In the genomic region with DNA sequence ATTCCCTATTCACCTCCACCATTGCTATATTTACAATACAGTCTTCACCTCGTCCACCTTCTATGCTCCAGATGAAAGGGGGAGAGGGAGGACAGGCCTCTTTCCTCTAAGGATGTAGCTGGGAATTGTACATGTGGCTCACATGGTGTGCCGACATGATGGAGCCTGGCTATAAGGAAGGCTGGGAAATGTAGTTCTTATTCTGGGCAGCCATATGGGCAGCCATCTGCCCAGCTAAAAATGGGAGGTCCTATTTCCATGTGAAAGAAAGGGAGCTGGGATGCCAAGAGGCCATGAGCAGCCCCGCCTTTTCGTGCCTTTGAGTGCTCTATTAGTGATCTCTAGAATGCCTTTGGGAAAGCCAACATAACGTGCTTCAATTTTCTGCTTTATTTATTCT, we compare ENCODE assay signal across 20 cellular contexts. TPM values are rescaled to one million over a fixed set of nuclear protein-coding genes. Genes with fewer than 3 reads are reported as not detected.
DNase-seq lines count a peak whose midpoint lies in the region; ATAC-seq and TF ChIP-seq lines count a peak whose summit lies in the region.
"Had no signal": no experiment of that assay in that cellular context is flagged by ENCODE, and none has a peak within 500 bp of the region (broad histone marks: within the 10 kb centered on the region; RNA-seq: fewer than 3 reads in every experiment).

No MANE protein-coding gene starts in this region.

- no peak overlapping the region for H3K4me3 ChIP-seq in esophagus muscularis mucosa
- H3K4me3 ChIP-seq: ascending aorta, colonic mucosa, tibial nerve had no signal

- no peak for TF ChIP-seq EP300 in esophagus muscularis mucosa (IDR thresholded peaks at IDR 0.05)

- TF ChIP-seq POLR2A in esophagus muscularis mucosa (IDR thresholded peaks at IDR 0.05; ENCODE audit: low read depth), result no peak

- H3K27me3 ChIP-seq in esophagus muscularis mucosa, result no peaks in the 10 kb centered on the region
- H3K27me3 ChIP-seq: ascending aorta, colonic mucosa, neutrophil, tibial nerve had no signal

- peaks cover 0 to 9% (median 0%) of the 10 kb centered on the region in 4 donors for H3K4me1 ChIP-seq in esophagus muscularis mucosa
- H3K4me1 ChIP-seq: ascending aorta, colonic mucosa, foreskin keratinocyte had no signal

- no peaks in the 10 kb centered on the region for H3K36me3 ChIP-seq in esophagus muscularis mucosa
- H3K36me3 ChIP-seq: ascending aorta, colonic mucosa, neutrophil, tibial nerve had no signal

- H3K27ac ChIP-seq in esophagus muscularis mucosa (replicated peaks in 1 of 4), result no peak overlapping the region
- H3K27ac ChIP-seq: ascending aorta, colonic mucosa, foreskin keratinocyte, neutrophil, tibial nerve had no signal

- DNase-seq in NCI-H510A treated with DMSO at 0.1 percent for 48 hours (lab: John Stamatoyannopoulos, UW), result peak; percentile 4
- no peak for DNase-seq in NCI-H510A (lab: John Stamatoyannopoulos, UW)
- DNase-seq in NCI-H69 (lab: John Stamatoyannopoulos, UW), result peak; percentile 83
- peak; percentile 70 for DNase-seq in esophagus muscularis mucosa (ENCODE audit: extremely low spot score)
- DNase-seq in superior temporal gyrus (ENCODE audit: extremely low spot score), result peak; percentile 44
- DNase-seq in KG1 (lab: John Stamatoyannopoulos, UW), result no peak
- DNase-seq: activated CD4-positive, alpha-beta T cell treated with anti-CD3 and anti-CD28 coated beads, Interleukin-2, amount 50 U/mL, for 1 hour; activated naive CD4-positive, alpha-beta T cell treated with Interleukin-2 at 50 U/mL for 16 hours; activated T-cell treated with anti-CD3 and anti-CD28 coated beads for 4 hours; colonic mucosa; foreskin keratinocyte; left cardiac atrium; NCI-H2029 treated with DMSO at 0.1 percent for 48 hours had no signal

- ATAC-seq in HG02588 (IDR thresholded peaks at IDR 0.05; ENCODE audit: unreplicated experiment) (no peak), HG02678 (IDR thresholded peaks at IDR 0.05; ENCODE audit: unreplicated experiment) (no peak)
- ATAC-seq: foreskin keratinocyte; HepG2; left cardiac atrium; stimulated activated memory B cell treated with anti-CD40 and anti-IgM and Interleukin-4, amounts not matched to agents 10 μg/mL and 1 μg/mL and 100 μg/mL, for 72 hours had no signal

- no peak for TF ChIP-seq CTCF in esophagus muscularis mucosa (IDR thresholded peaks at IDR 0.05)

- 94% methylated on average over 5 of the region's 5 CpGs for WGBS in esophagus muscularis mucosa

- no peaks in the 10 kb centered on the region for H3K9me3 ChIP-seq in esophagus muscularis mucosa
- H3K9me3 ChIP-seq: ascending aorta, colonic mucosa, neutrophil, tibial nerve had no signal

- intact Hi-C loops in esophagus muscularis mucosa (cut with DNase I), result no loop called here

RNA-seq across cellular contexts. Expression of gene MGLL, which starts 27.1 kb away (rescaled TPM):
- total RNA-seq in esophagus muscularis mucosa, result 100 to 1,000 TPM in 1 of 4 donors, 10 to 100 TPM in 3; 56.5 to 155 (median 80.7) TPM
- total RNA-seq: HepG2 had no signal

Comparison
In these comparisons a context has a peak if more than half of its experiments do, and no peak if none do; other contexts are left out.
1. DNase-seq: peak in NCI-H510A treated with DMSO at 0.1 percent for 48 hours (single experiment), NCI-H69 (single experiment), esophagus muscularis mucosa (single experiment) and superior temporal gyrus (single experiment); none in NCI-H510A (single experiment) and KG1 (single experiment).